ENCODE assay signal across 10 cellular contexts in the genomic region with DNA sequence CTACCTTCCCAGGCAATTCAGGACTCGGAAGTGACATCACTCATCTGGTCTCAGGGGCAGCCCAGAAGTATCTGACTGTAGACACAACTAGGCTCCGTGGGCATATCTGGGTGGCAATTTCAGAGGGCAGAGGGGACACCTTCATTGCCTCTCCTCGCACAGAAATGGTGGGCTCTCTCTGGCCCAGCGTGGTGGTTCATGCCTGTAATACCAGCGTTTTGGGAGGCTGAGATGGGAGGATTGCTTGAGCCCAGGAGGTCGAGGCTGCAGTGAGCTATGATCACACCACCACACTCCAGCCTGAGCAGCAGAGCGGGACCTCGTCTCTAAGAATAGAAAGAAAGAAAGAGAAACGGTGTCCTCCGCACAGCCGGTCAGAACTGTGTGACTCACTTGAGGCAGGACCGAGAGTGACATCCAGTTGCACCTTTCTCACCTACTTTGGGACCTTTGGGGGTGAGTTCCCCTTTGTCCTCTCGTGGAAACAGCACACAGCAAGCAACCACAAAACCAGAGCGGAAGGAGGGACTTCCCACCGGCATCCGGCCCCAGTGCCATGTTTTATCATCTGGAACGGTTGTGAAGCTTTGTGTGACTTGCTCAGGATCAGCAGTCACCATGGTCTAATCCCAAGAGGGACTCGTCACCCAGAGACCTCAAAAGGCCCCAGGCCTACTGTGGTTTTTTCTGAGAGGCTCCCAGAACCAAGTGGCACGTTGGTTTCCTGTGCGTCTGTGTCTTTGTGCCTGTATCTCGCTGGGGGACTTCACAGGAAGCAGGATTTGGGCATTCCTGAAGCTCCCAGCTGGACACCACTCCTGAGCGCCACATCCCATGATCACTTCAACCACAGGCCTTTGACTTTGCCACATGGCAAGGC. TPM values are rescaled to one million over a fixed set of nuclear protein-coding genes. Genes with fewer than 3 reads are reported as not detected.
DNase-seq lines count a peak whose midpoint lies in the region; ATAC-seq and TF ChIP-seq lines count a peak whose summit lies in the region.
"Had no signal": no experiment of that assay in that cellular context is flagged by ENCODE, and none has a peak within 500 bp of the region (broad histone marks: within the 10 kb centered on the region; RNA-seq: fewer than 3 reads in every experiment).

No MANE protein-coding gene starts in this region.

- no peak overlapping the region for H3K4me3 ChIP-seq in GM12864 (ENCODE audit: low read depth, low read length)
- no peak overlapping the region for H3K4me3 ChIP-seq in stomach
- H3K4me3 ChIP-seq in lower leg skin (ENCODE audit: low read depth, poor library complexity, severe bottlenecking), result no peak overlapping the region
- H3K4me3 ChIP-seq: dorsolateral prefrontal cortex, skin epidermis had no signal

- intact Hi-C loops in activated T-helper 1 cell treated with anti-CD3 and anti-CD28 coated beads, Interleukin-12 subunit alpha, Interleukin-12 subunit beta, Interleukin-2, Interleukin-4 antibody, amounts not matched to agents 30 ng/mL and 10 ng/mL and 1 ng/mL, durations not matched to agents 14 hours and 24 hours and 36 hours (cut with micrococcal nuclease), result loop anchor here (2.0 kb wide), 3 partner anchors 36 to 494 kb away; no protein-coding TSS in a partner anchor
- intact Hi-C loops in stomach (cut with DNase I; ENCODE audit: low total_unique reads), result no loop called here
- intact Hi-C loops in lower leg skin (cut with DNase I; ENCODE audit: low total_unique reads), result no loop called here

- no peaks in the 10 kb centered on the region for H3K4me1 ChIP-seq in stomach

- no peak overlapping the region for H3K27ac ChIP-seq in stomach
- H3K27ac ChIP-seq: dorsolateral prefrontal cortex, skin epidermis had no signal

- H3K27ac Mint-ChIP-seq in activated T-helper 1 cell treated with anti-CD3 and anti-CD28 coated beads, Interleukin-12 subunit alpha, Interleukin-12 subunit beta, Interleukin-2, Interleukin-4 antibody, amounts not matched to agents 30 ng/mL and 10 ng/mL and 1 ng/mL, durations not matched to agents 14 hours and 24 hours and 36 hours, result peak overlapping the region; percentile 69

- 75 to 81% (median 78%) methylated on average over 22 of the region's 22 CpGs for WGBS in stomach, 5 donors
- WGBS in lower leg skin, 2 donors, result 79 to 87% methylated on average over 22 of the region's 22 CpGs

- TF ChIP-seq POLR2A in stomach (IDR thresholded peaks at IDR 0.05) (no peak), lower leg skin (IDR thresholded peaks at IDR 0.05) (no peak)

- H3K4me1 Mint-ChIP-seq in activated T-helper 1 cell treated with anti-CD3 and anti-CD28 coated beads, Interleukin-12 subunit alpha, Interleukin-12 subunit beta, Interleukin-2, Interleukin-4 antibody, amounts not matched to agents 30 ng/mL and 10 ng/mL and 1 ng/mL, durations not matched to agents 14 hours and 24 hours and 36 hours (ENCODE audit: low read depth), result peaks cover 24% of the 10 kb centered on the region

- H3K9me3 ChIP-seq in stomach, result no peaks in the 10 kb centered on the region

- TF ChIP-seq EP300 in stomach (IDR thresholded peaks at IDR 0.05), result no peak

- no peaks in the 10 kb centered on the region for H3K9me3 Mint-ChIP-seq in activated T-helper 1 cell treated with anti-CD3 and anti-CD28 coated beads, Interleukin-12 subunit alpha, Interleukin-12 subunit beta, Interleukin-2, Interleukin-4 antibody, amounts not matched to agents 30 ng/mL and 10 ng/mL and 1 ng/mL, durations not matched to agents 14 hours and 24 hours and 36 hours

- H3K36me3 ChIP-seq in stomach, result no peaks in the 10 kb centered on the region

- peak; percentile 98 for DNase-seq in GM12864 (ENCODE audit: low read depth)
- peak; percentile 10 for DNase-seq in HT1080 (ENCODE audit: low read depth)
- peak; percentile 59 for DNase-seq in activated T-helper 1 cell treated with anti-CD3 and anti-CD28 coated beads, Interleukin-12 subunit alpha, Interleukin-12 subunit beta, Interleukin-2, Interleukin-4 antibody, amounts not matched to agents 30 ng/mL and 10 ng/mL and 1 ng/mL, durations not matched to agents 14 hours and 24 hours and 36 hours (ENCODE audit: low spot score)
- DNase-seq in stimulated activated CD8-positive, alpha-beta memory T cell treated with anti-CD3 and anti-CD28 coated beads, Interleukin-7, amount 100 ng/mL, for 4 hours (ENCODE audit: low read depth in 2 of 2), result peak; percentile 6 to 19
- no peak for DNase-seq in stomach
- no peak for DNase-seq in lower leg skin (ENCODE audit: low spot score in 2 of 2)
- DNase-seq in NCI-H146 (lab: John Stamatoyannopoulos, UW), result no peak

- peaks cover 38% of the 10 kb centered on the region for H3K27me3 Mint-ChIP-seq in activated T-helper 1 cell treated with anti-CD3 and anti-CD28 coated beads, Interleukin-12 subunit alpha, Interleukin-12 subunit beta, Interleukin-2, Interleukin-4 antibody, amounts not matched to agents 30 ng/mL and 10 ng/mL and 1 ng/mL, durations not matched to agents 14 hours and 24 hours and 36 hours (ENCODE audit: insufficient read depth)

- ATAC-seq in GM21526 (IDR thresholded peaks at IDR 0.05; ENCODE audit: low FRiP score, unreplicated experiment), result peak; percentile 88

- peak overlapping the region; percentile 53 for H3K4me3 Mint-ChIP-seq in activated T-helper 1 cell treated with anti-CD3 and anti-CD28 coated beads, Interleukin-12 subunit alpha, Interleukin-12 subunit beta, Interleukin-2, Interleukin-4 antibody, amounts not matched to agents 30 ng/mL and 10 ng/mL and 1 ng/mL, durations not matched to agents 14 hours and 24 hours and 36 hours

- no peak for TF ChIP-seq CTCF in GM12864 (IDR thresholded peaks at IDR 0.05; ENCODE audit: low read depth, low read length, missing control alignments)
- no peak for TF ChIP-seq CTCF in stomach (IDR thresholded peaks at IDR 0.05)
- TF ChIP-seq CTCF in lower leg skin (IDR thresholded peaks at IDR 0.05), result no peak

- H3K27me3 ChIP-seq in stomach, result no peaks in the 10 kb centered on the region
- H3K27me3 ChIP-seq: dorsolateral prefrontal cortex had no signal

- H3K36me3 Mint-ChIP-seq in activated T-helper 1 cell treated with anti-CD3 and anti-CD28 coated beads, Interleukin-12 subunit alpha, Interleukin-12 subunit beta, Interleukin-2, Interleukin-4 antibody, amounts not matched to agents 30 ng/mL and 10 ng/mL and 1 ng/mL, durations not matched to agents 14 hours and 24 hours and 36 hours (ENCODE audit: low read depth), result no peaks in the 10 kb centered on the region

RNA-seq across cellular contexts. Expression of a gene that starts 38.4 kb away (rescaled TPM):
- total RNA-seq in HT1080 (2014; rRNA removed; shearing (Covaris generic)), result 0.60 TPM in 1 of 2 replicates, not detected in the other
- 0.09 TPM in 1 of 2 replicates, not detected in the other for polyA plus RNA-seq in HT1080 (2015; cell fraction: cytosol; rRNA removed)
- 0.16 and 0.27 TPM in 2 replicates for polyA plus RNA-seq in HT1080 (2015; cell fraction: nucleus; rRNA removed)
- not detected in 2 replicates for total RNA-seq in activated T-helper 1 cell treated with anti-CD3 and anti-CD28 coated beads, Interleukin-12 subunit alpha, Interleukin-12 subunit beta, Interleukin-2, Interleukin-4 antibody, amounts not matched to agents 30 ng/mL and 10 ng/mL and 1 ng/mL, durations not matched to agents 14 hours and 24 hours and 36 hours
- 10 to 100 TPM in 2 of 5 donors, 1 to 10 TPM in 2, not detected in 1; 1.8 to 23.6 (median 9.5) TPM for total RNA-seq in stomach
- polyA plus RNA-seq in stomach, result 10 to 100 TPM in 2 of 3 donors, 1 to 10 TPM in 1; 2.5 to 12.7 (median 10.3) TPM
- 1 to 10 TPM; 2.8 to 4.8 (median 3.6) TPM for total RNA-seq in lower leg skin

Comparison
In these comparisons a context has a peak if more than half of its experiments do, and no peak if none do; other contexts are left out.
1. DNase-seq: peak in GM12864 (single experiment), HT1080 (single experiment), activated T-helper 1 cell treated with anti-CD3 and anti-CD28 coated beads, Interleukin-12 subunit alpha, Interleukin-12 subunit beta, Interleukin-2, Interleukin-4 antibody, amounts not matched to agents 30 ng/mL and 10 ng/mL and 1 ng/mL, durations not matched to agents 14 hours and 24 hours and 36 hours (single experiment) and stimulated activated CD8-positive, alpha-beta memory T cell treated with anti-CD3 and anti-CD28 coated beads, Interleukin-7, amount 100 ng/mL, for 4 hours (2 of 2); none in stomach (single experiment), lower leg skin (0 of 2) and NCI-H146 (single experiment).